ENCODE assay signal across 8 cellular contexts in the genomic region with DNA sequence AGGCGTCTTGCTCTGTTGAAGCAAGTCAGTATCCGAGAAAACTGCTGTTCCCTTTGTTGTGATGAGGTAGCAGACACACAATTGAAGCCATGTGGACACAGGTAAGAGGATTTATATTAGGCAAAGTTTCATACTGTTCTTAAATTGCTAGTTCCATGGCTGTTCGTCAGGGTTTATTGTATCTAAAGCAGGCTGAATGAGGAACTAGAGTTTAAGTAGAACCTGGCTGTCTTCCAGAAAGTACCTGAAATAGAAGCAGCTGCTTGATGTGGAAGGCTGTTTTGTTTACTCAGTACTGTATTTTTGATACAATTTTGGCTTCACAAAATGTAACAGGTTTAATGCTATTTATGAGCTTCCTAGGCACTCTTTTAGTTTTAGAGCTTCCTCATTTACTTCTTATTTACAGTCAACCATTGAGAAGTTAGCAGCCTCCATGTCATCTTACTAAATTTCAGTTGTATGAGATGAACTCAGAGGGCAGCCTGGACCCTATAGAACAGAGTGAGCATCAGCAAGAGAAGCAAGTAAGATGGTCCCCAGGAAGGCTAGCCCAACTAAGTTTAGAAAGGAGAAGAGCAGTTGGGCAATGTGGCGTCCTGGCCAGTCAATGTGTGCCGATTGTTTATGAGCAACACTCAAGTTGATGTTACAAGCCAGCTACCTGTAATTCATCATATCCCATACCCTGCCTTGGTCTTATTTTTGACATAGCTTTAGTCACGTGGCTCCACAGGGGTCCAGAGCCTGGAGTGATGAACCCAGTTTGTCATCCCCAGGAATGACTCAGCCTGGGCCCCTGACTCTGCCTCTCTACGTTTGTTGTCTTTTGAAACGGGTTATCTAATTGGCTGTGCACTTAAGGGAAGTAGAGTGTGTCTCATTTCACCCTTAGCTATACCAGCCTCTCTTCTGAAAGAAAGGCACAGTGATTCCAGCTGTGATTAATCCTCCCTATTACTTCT.
A peak's percentile ranks its signal among the peaks of the same experiment; 100 is the strongest.
DNase-seq lines count a peak whose midpoint lies in the region; ATAC-seq lines count a peak whose summit lies in the region.

No MANE protein-coding gene starts in this region.

- H3K4me3 ChIP-seq in skeletal muscle cell (ENCODE audit: low read depth, low read length): no peak overlapping the region

- no peak for ATAC-seq in HG03342 (IDR thresholded peaks at IDR 0.05; ENCODE audit: unreplicated experiment)
- ATAC-seq in HG02840 (IDR thresholded peaks at IDR 0.05; ENCODE audit: low FRiP score, unreplicated experiment): no peak

- DNase-seq in NCI-H2171 treated with DMSO at 0.1 percent for 48 hours (lab: John Stamatoyannopoulos, UW) (peak; percentile 59), NCI-H2171 (lab: John Stamatoyannopoulos, UW) (no peak), NCI-H2029 treated with DMSO at 0.1 percent for 48 hours (lab: John Stamatoyannopoulos, UW) (peak; percentile 58), amniotic epithelial cell (ENCODE audit: low read depth) (peak; percentile 84), skeletal muscle cell (ENCODE audit: low read depth) (peak; percentile 48), hippocampal formation (lab: John Stamatoyannopoulos, UW) (no peak)

Comparison
In these comparisons a context has a peak if more than half of its experiments do, and no peak if none do; other contexts are left out.
1. DNase-seq: peak in NCI-H2171 treated with DMSO at 0.1 percent for 48 hours (single experiment), NCI-H2029 treated with DMSO at 0.1 percent for 48 hours (single experiment), amniotic epithelial cell (single experiment) and skeletal muscle cell (single experiment); none in NCI-H2171 (single experiment) and hippocampal formation (0 of 2).